ENCODE assay signal across 1 cellular context in the genomic region with DNA sequence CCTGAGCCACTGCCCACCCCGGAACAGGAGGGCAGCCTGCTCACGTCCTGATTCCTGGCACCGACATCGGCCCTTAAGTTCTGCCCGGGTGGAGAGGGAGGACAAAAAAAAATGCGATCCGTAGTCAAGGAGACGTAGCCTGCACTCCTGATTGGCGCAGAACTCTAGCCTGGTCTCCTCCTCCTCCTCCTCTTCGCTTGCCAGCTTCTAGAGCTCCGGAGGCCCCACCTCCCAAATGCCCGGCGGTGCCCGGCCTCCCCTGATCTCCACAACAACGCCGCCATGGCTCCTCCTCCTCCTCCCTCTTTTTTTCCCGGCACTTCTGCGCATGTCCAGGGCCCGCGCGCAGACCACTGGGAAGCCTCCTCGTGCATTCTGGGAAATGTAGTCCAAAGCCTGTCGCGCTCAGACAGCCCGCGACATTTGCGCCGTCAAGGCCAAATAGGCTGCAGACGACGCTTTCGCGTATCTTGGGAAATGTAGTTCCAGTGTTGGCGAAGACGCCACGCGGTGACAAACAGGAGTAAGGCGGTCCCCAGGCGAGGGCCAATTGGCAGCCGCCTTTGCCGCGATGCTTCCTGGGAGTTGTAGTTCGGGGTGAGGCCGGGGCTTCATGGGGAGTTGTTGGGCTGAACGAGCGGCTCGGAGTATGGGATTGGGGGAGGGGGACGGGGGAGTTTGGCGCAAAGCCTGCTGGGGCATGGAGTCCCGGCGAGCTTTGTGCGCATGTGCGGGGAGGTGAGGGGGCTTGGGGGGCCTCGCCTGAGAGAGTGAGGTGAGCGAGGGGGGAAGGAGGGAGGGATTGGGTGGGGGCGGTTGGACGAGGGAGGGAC.
TF ChIP-seq lines count a peak whose summit lies in the region.

Gene ZNF444 (plus strand): TSS at position 705 of the 833 bp plus-strand sequence. CDS start 5,625 bp downstream, outside the sequence.

TF ChIP-seq in SK-N-SH, 30 proteins besides CTCF, POLR2A, EP300 and RAD21 (continued from another document):
- TF ChIP-seq FOXM1 (IDR thresholded peaks at IDR 0.05; ENCODE audit: low read depth) (no peak), SIN3A (IDR thresholded peaks at IDR 0.05; ENCODE audit: borderline replicate concordance, low read depth, low read length) (no peak), PBX3 (IDR thresholded peaks at IDR 0.05) (no peak; the same call in 1 of the 2 replicates), IRF3 (IDR thresholded peaks at IDR 0.05; ENCODE audit: low read depth, low read length) (no peak), RXRA (IDR thresholded peaks at IDR 0.05; ENCODE audit: borderline replicate concordance, low read depth) (no peak), FOSL2 (IDR thresholded peaks at IDR 0.05; ENCODE audit: borderline replicate concordance, low read depth) (no peak), EZH2phosphoT487 (IDR thresholded peaks at IDR 0.05; ENCODE audit: borderline replicate concordance, low read depth) (no peak), TAF1 (IDR thresholded peaks at IDR 0.05; ENCODE audit: borderline replicate concordance, low read depth, low read length) (0 out of 2 replicates have a peak, but pooled peaks have one; percentile 15), GABPA (IDR thresholded peaks at IDR 0.05; ENCODE audit: low read depth) (peak; percentile 57), MXI1 (IDR thresholded peaks at IDR 0.05; ENCODE audit: low read depth, low read length) (peak; percentile 45; the same call in 1 of the 2 replicates), TEAD4 (IDR thresholded peaks at IDR 0.05; ENCODE audit: borderline replicate concordance, insufficient read depth) (no peak), TCF12 (IDR thresholded peaks at IDR 0.05) (peak; percentile 34; the same call in 1 of the 2 replicates), YY1 (IDR thresholded peaks at IDR 0.05; ENCODE audit: low read depth) (peak; percentile 88), FOXJ3 (CRISPR knock-in tag; IDR thresholded peaks at IDR 0.05) (no peak), MEF2A (IDR thresholded peaks at IDR 0.05; ENCODE audit: borderline replicate concordance, low read depth) (no peak), POLR2AphosphoS5 (IDR thresholded peaks at IDR 0.05; ENCODE audit: low read depth, low read length) (peak; percentile 72), RFX5 (IDR thresholded peaks at IDR 0.05; ENCODE audit: low read length) (no peak)
- TF ChIP-seq, protein P1, sequence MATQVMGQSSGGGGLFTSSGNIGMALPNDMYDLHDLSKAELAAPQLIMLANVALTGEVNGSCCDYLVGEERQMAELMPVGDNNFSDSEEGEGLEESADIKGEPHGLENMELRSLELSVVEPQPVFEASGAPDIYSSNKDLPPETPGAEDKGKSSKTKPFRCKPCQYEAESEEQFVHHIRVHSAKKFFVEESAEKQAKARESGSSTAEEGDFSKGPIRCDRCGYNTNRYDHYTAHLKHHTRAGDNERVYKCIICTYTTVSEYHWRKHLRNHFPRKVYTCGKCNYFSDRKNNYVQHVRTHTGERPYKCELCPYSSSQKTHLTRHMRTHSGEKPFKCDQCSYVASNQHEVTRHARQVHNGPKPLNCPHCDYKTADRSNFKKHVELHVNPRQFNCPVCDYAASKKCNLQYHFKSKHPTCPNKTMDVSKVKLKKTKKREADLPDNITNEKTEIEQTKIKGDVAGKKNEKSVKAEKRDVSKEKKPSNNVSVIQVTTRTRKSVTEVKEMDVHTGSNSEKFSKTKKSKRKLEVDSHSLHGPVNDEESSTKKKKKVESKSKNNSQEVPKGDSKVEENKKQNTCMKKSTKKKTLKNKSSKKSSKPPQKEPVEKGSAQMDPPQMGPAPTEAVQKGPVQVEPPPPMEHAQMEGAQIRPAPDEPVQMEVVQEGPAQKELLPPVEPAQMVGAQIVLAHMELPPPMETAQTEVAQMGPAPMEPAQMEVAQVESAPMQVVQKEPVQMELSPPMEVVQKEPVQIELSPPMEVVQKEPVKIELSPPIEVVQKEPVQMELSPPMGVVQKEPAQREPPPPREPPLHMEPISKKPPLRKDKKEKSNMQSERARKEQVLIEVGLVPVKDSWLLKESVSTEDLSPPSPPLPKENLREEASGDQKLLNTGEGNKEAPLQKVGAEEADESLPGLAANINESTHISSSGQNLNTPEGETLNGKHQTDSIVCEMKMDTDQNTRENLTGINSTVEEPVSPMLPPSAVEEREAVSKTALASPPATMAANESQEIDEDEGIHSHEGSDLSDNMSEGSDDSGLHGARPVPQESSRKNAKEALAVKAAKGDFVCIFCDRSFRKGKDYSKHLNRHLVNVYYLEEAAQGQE (IDR thresholded peaks at IDR 0.05; ENCODE audit: low read depth, low read length), result no peak
TF ChIP-seq in SK-N-SH: peak in this region for 12.
